ENCODE assay signal across 18 cellular contexts in the genomic region with DNA sequence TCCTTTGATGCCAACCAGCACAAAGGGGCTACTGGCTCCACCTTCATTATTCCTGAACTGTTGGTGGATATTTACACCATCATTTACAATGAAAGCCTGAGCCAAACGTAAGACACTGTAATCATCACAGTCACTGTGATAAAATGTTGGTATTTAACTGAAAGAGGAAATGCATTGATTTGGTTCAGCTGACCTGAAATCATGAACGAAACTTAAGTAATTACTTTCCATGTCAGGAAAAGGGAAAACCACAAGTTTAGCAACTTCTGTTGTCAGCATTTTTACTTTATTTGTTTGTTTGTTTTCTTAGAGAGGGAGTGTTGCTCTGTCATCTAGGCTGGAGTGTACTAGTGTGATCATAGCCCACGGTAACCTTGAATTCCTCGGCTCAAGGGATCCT.
"Had no signal": no experiment of that assay in that cellular context is flagged by ENCODE, and none has a peak within 500 bp of the region (broad histone marks: within the 10 kb centered on the region; RNA-seq: fewer than 3 reads in every experiment).

No MANE protein-coding gene starts in this region.

- H3K9me3 ChIP-seq: ovary, spleen, upper lobe of right lung had no signal

- H3K9me3 Mint-ChIP-seq: T-helper 1 cell treated with Interleukin-12 subunit alpha and Interleukin-12 subunit beta and Interleukin-4 antibody, amounts not matched to agents 30 μg/mL and 1 μg/mL, for 36 hours had no signal

- H3K4me3 Mint-ChIP-seq: activated T-cell treated with anti-CD3 and anti-CD28 coated beads, Interleukin-2, amount 50 U/mL, for 72 hours; naive thymus-derived CD8-positive, alpha-beta T cell; stimulated activated naive B cell treated with anti-CD40 and anti-IgM and Interleukin-4, amounts not matched to agents 10 μg/mL and 1 μg/mL and 100 μg/mL, for 72 hours; T-helper 1 cell treated with Interleukin-12 subunit alpha and Interleukin-12 subunit beta and Interleukin-4 antibody, amounts not matched to agents 30 μg/mL and 1 μg/mL, for 36 hours had no signal

- H3K36me3 Mint-ChIP-seq: activated naive CD4-positive, alpha-beta T cell treated with anti-CD3 and anti-CD28 coated beads, Interleukin-2, amount 50 U/mL, for 72 hours; stimulated activated naive B cell treated with anti-CD40 and anti-IgM and Interleukin-4, amounts not matched to agents 10 μg/mL and 1 μg/mL and 100 μg/mL, for 72 hours had no signal

- H3K27me3 ChIP-seq: ovary, spleen, upper lobe of right lung had no signal

- H3K27me3 Mint-ChIP-seq: naive thymus-derived CD8-positive, alpha-beta T cell; stimulated activated naive B cell treated with anti-CD40 and anti-IgM and Interleukin-4, amounts not matched to agents 10 μg/mL and 1 μg/mL and 100 μg/mL, for 72 hours had no signal

- H3K27ac Mint-ChIP-seq: activated naive CD4-positive, alpha-beta T cell treated with anti-CD3 and anti-CD28 coated beads, Interleukin-2, amount 50 U/mL, for 72 hours; activated T-cell treated with anti-CD3 and anti-CD28 coated beads, Interleukin-2, amount 50 U/mL, for 72 hours; naive thymus-derived CD8-positive, alpha-beta T cell; stimulated activated naive B cell treated with anti-CD40 and anti-IgM and Interleukin-4, amounts not matched to agents 10 μg/mL and 1 μg/mL and 100 μg/mL, for 72 hours; T-helper 1 cell treated with Interleukin-12 subunit alpha and Interleukin-12 subunit beta and Interleukin-4 antibody, amounts not matched to agents 30 μg/mL and 1 μg/mL, for 36 hours had no signal

- DNase-seq: activated CD4-positive, alpha-beta T cell treated with anti-CD3 and anti-CD28 coated beads for 1 hour; activated CD8-positive, alpha-beta memory T cell treated with anti-CD3 and anti-CD28 coated beads for 24 hours; activated CD8-positive, alpha-beta memory T cell treated with anti-CD3 and anti-CD28 coated beads, Interleukin-2, amount 50 U/mL, for 48 hours; activated gamma-delta T cell treated with Interleukin-2 at 50 U/mL for 16 hours; activated T-cell treated with anti-CD3 and anti-CD28 coated beads, Interleukin-2, amount 50 U/mL, for 72 hours; glutamatergic neuron; hippocampal formation; left cardiac atrium; mesendoderm; naive thymus-derived CD8-positive, alpha-beta T cell; ovary; spleen; stimulated activated naive B cell treated with anti-CD40 and anti-IgM and Interleukin-4, amounts not matched to agents 10 μg/mL and 1 μg/mL and 100 μg/mL, for 72 hours; upper lobe of right lung; WERI-Rb-1 had no signal

- H3K4me1 Mint-ChIP-seq: naive thymus-derived CD8-positive, alpha-beta T cell; stimulated activated naive B cell treated with anti-CD40 and anti-IgM and Interleukin-4, amounts not matched to agents 10 μg/mL and 1 μg/mL and 100 μg/mL, for 72 hours had no signal

- H3K36me3 ChIP-seq: ovary, spleen, upper lobe of right lung, WERI-Rb-1 had no signal

- H3K27ac ChIP-seq: ovary, spleen, upper lobe of right lung, WERI-Rb-1 had no signal

- H3K4me1 ChIP-seq: spleen, upper lobe of right lung had no signal

- H3K4me3 ChIP-seq: ovary, spleen, upper lobe of right lung had no signal

- ATAC-seq: activated naive CD4-positive, alpha-beta T cell treated with anti-CD3 and anti-CD28 coated beads, Interleukin-2, amount 50 U/mL, for 72 hours; activated T-cell treated with anti-CD3 and anti-CD28 coated beads, Interleukin-2, amount 50 U/mL, for 72 hours; left cardiac atrium; naive thymus-derived CD8-positive, alpha-beta T cell; sciatic nerve; stimulated activated naive B cell treated with anti-CD40 and anti-IgM and Interleukin-4, amounts not matched to agents 10 μg/mL and 1 μg/mL and 100 μg/mL, for 72 hours; upper lobe of right lung had no signal
